Comparison of ENCODE assay signal across 1 cellular context in the genomic region with DNA sequence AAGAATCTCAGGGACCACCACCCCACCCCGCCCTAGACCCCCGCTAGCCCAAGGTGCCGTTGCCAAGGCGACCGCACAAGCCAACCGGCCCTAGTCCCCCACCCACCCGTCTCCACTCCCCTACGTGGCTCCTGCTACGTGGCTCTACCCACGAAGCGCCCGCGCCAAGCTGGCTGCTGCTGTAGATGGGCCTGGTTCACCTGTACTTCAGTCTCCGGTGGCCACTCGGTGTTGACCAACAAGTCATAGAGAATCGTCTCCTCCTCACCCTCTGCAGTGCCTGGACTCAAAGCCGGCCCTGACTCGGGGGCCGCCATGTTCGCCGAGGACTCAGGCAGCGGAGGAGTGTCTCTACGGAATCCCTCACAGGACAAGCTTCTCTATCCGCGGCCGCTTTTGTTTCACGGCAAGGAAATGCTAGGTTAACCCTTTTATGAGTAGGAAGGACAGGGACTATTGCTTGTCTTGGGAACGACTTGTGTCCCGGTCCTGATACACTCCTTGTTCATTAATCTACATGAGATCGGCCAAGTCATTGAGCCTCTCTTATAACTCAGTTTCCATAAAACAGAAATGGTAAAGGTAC.
TF ChIP-seq lines count a peak whose summit lies in the region.

A gene (minus strand): TSS at position 347 of the 586 bp plus-strand sequence. CDS start 30 bp downstream, at position 317.

TF ChIP-seq in K562, 482 proteins besides CTCF, POLR2A, EP300 and RAD21 (continued from another document):
- TF ChIP-seq NEUROD1 (IDR thresholded peaks at IDR 0.05; ENCODE audit: borderline replicate concordance, low read depth, low read length, partially characterized antibody) (peak; percentile 70), ZNF311 (CRISPR knock-in tag; IDR thresholded peaks at IDR 0.05) (peak; percentile 62; the same call in 1 of the 2 replicates), FUS (optimal IDR thresholded peaks at IDR 0.05; ENCODE audit: low read depth, low read length) (no peak), POLR2AphosphoS5 (IDR thresholded peaks at IDR 0.05; ENCODE audit: control insufficient read depth, insufficient read depth, low read depth, low read length) (peak; percentile 66; the same call in 1 of the 2 replicates), BRD9 (IDR thresholded peaks at IDR 0.05; ENCODE audit: low read depth, partially characterized antibody) (peak; percentile 41), CBX5 (IDR thresholded peaks at IDR 0.05; ENCODE audit: borderline replicate concordance, low read depth) (0 out of 2 replicates have a peak, but pooled peaks have one; percentile 19)
- TF ChIP-seq, protein P1, sequence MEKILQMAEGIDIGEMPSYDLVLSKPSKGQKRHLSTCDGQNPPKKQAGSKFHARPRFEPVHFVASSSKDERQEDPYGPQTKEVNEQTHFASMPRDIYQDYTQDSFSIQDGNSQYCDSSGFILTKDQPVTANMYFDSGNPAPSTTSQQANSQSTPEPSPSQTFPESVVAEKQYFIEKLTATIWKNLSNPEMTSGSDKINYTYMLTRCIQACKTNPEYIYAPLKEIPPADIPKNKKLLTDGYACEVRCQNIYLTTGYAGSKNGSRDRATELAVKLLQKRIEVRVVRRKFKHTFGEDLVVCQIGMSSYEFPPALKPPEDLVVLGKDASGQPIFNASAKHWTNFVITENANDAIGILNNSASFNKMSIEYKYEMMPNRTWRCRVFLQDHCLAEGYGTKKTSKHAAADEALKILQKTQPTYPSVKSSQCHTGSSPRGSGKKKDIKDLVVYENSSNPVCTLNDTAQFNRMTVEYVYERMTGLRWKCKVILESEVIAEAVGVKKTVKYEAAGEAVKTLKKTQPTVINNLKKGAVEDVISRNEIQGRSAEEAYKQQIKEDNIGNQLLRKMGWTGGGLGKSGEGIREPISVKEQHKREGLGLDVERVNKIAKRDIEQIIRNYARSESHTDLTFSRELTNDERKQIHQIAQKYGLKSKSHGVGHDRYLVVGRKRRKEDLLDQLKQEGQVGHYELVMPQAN (IDR thresholded peaks at IDR 0.05; ENCODE audit: borderline replicate concordance) = peak; percentile 44; the same call in 1 of the 2 replicates
- TF ChIP-seq, protein P2, sequence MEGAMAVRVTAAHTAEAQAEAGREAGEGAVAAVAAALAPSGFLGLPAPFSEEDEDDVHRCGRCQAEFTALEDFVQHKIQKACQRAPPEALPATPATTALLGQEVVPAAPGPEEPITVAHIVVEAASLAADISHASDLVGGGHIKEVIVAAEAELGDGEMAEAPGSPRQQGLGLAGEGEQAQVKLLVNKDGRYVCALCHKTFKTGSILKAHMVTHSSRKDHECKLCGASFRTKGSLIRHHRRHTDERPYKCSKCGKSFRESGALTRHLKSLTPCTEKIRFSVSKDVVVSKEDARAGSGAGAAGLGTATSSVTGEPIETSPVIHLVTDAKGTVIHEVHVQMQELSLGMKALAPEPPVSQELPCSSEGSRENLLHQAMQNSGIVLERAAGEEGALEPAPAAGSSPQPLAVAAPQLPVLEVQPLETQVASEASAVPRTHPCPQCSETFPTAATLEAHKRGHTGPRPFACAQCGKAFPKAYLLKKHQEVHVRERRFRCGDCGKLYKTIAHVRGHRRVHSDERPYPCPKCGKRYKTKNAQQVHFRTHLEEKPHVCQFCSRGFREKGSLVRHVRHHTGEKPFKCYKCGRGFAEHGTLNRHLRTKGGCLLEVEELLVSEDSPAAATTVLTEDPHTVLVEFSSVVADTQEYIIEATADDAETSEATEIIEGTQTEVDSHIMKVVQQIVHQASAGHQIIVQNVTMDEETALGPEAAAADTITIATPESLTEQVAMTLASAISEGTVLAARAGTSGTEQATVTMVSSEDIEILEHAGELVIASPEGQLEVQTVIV (CRISPR knock-in tag; IDR thresholded peaks at IDR 0.05; ENCODE audit: borderline replicate concordance) = peak; percentile 12; the same call in 1 of the 2 replicates
